ENCODE assay signal across 8 cellular contexts in genomic region chrX:119942173-119942819, GRCh38. TPM values are rescaled to one million over a fixed set of nuclear protein-coding genes. Genes with fewer than 3 reads are reported as not detected.
DNase-seq lines count a peak whose midpoint lies in the region; ATAC-seq, FAIRE-seq and TF ChIP-seq lines count a peak whose summit lies in the region.

No MANE protein-coding gene starts in this region.

- no peaks in the 10 kb centered on the region for H3K9me3 Mint-ChIP-seq in stimulated activated naive CD8-positive, alpha-beta T cell treated with anti-CD3 and anti-CD28 coated beads, Interleukin-15, Interleukin-2, amounts not matched to agents 100 ng/mL and 50 ng/mL, for 24 hours

- H3K27ac Mint-ChIP-seq in stimulated activated naive CD8-positive, alpha-beta T cell treated with anti-CD3 and anti-CD28 coated beads, Interleukin-15, Interleukin-2, amounts not matched to agents 100 ng/mL and 50 ng/mL, for 24 hours, result peak overlapping the region; percentile 91

- H3K36me3 ChIP-seq in bronchial epithelial cell (ENCODE audit: control insufficient read depth, insufficient read depth, low read length), result no peaks in the 10 kb centered on the region
- no peaks in the 10 kb centered on the region for H3K36me3 ChIP-seq in mucosa of stomach (ENCODE audit: control insufficient read depth, insufficient read depth, low read length)

- H3K4me1 Mint-ChIP-seq in stimulated activated naive CD8-positive, alpha-beta T cell treated with anti-CD3 and anti-CD28 coated beads, Interleukin-15, Interleukin-2, amounts not matched to agents 100 ng/mL and 50 ng/mL, for 24 hours (ENCODE audit: low read depth), result peaks cover 24% of the 10 kb centered on the region

- H3K36me3 Mint-ChIP-seq in stimulated activated naive CD8-positive, alpha-beta T cell treated with anti-CD3 and anti-CD28 coated beads, Interleukin-15, Interleukin-2, amounts not matched to agents 100 ng/mL and 50 ng/mL, for 24 hours (ENCODE audit: low read depth), result peaks cover 7% of the 10 kb centered on the region

- peak overlapping the region; percentile 90 for H3K4me3 Mint-ChIP-seq in stimulated activated naive CD8-positive, alpha-beta T cell treated with anti-CD3 and anti-CD28 coated beads, Interleukin-15, Interleukin-2, amounts not matched to agents 100 ng/mL and 50 ng/mL, for 24 hours

- no peaks in the 10 kb centered on the region for H3K9me3 ChIP-seq in mucosa of stomach (ENCODE audit: control insufficient read depth, low read length)

- peak overlapping the region; percentile 80 for H3K9ac ChIP-seq in mucosa of stomach (ENCODE audit: low read length)

- no peak for DNase-seq in stimulated activated naive CD8-positive, alpha-beta T cell treated with anti-CD3 and anti-CD28 coated beads, Interleukin-15, Interleukin-2, amounts not matched to agents 100 U/mL and 50 U/mL, for 24 hours
- DNase-seq in bronchial epithelial cell (ENCODE audit: low read depth) (no peak), NCI-H510A (lab: John Stamatoyannopoulos, UW) (no peak), HTR-8/SVneo (ENCODE audit: insufficient read length, low spot score) (no peak)
- no peak for DNase-seq in activated CD4-positive, alpha-beta T cell treated with anti-CD3 and anti-CD28 coated beads for 48 hours

- TF ChIP-seq CTCF in bronchial epithelial cell (IDR thresholded peaks at IDR 0.05; ENCODE audit: insufficient read depth, low read length, severe bottlenecking), result no peak

- no peaks in the 10 kb centered on the region for H3K27me3 Mint-ChIP-seq in stimulated activated naive CD8-positive, alpha-beta T cell treated with anti-CD3 and anti-CD28 coated beads, Interleukin-15, Interleukin-2, amounts not matched to agents 100 ng/mL and 50 ng/mL, for 24 hours

- FAIRE-seq in bronchial epithelial cell (lab: Jason Lieb, UNC) (no peak), HTR-8/SVneo (lab: Jason Lieb, UNC) (no peak)

- peak overlapping the region; percentile 60 for H3K4me3 ChIP-seq in bronchial epithelial cell (ENCODE audit: low read depth, low read length)
- peak overlapping the region; percentile 63 for H3K4me3 ChIP-seq in mucosa of stomach (ENCODE audit: low read length)

- no peaks in the 10 kb centered on the region for H3K27me3 ChIP-seq in bronchial epithelial cell (ENCODE audit: control insufficient read depth, insufficient read depth, low read length)
- no peaks in the 10 kb centered on the region for H3K27me3 ChIP-seq in mucosa of stomach (ENCODE audit: control insufficient read depth, insufficient read depth, low read length)

- peaks cover 5% of the 10 kb centered on the region for H3K4me1 ChIP-seq in mucosa of stomach (ENCODE audit: control insufficient read depth, insufficient read depth, low read length)

- no peak for ATAC-seq in stimulated activated naive CD8-positive, alpha-beta T cell treated with anti-CD3 and anti-CD28 coated beads, Interleukin-15, Interleukin-2, amounts not matched to agents 100 U/mL and 50 U/mL, for 24 hours
- no peak for ATAC-seq in HG03521 (IDR thresholded peaks at IDR 0.05; ENCODE audit: unreplicated experiment)

RNA-seq across cellular contexts. Expression of gene NKAP, which starts 1.3 kb away (rescaled TPM):
- 3.4 and 6.1 TPM in 2 replicates for total RNA-seq in bronchial epithelial cell

RNA-seq across cellular contexts. Expression of gene AKAP14, which starts 46.6 kb away (rescaled TPM):
- total RNA-seq in bronchial epithelial cell, result not detected in 2 replicates
